In the genomic region with DNA sequence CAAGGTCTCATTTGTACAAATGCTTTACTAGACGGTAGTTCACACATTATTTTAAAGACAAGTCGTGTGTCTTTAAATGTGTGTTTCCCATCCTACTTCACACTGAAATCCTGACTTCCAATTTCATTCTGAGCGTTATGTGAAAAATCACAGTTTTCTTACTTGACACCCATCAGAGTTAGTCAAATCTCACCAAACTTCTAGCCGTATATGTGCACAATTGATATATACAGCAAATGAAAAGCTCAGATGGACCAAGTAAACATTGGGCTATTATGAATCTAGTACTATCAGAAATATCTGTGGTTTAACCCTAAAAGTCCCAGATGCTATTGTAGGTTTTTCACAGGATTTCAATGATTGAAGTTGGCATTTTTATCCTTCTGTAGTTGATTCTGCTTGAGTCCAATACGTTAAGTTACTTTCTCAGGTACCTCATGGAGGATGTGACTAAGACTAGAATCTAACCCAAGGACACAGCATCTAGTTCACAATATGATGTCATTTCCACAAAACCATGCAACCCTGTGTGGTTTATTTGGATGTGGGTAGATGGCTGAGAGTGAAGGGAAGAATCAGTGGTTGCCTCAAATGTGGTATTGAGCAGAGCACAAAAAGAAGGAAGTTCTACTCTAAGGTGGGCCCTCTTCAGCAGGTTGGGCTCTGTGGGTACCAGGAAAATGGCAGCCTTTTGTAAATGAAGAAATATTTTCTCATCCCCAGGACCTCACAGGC, we compare ENCODE assay signal across 21 cellular contexts. TPM values are rescaled to one million over a fixed set of nuclear protein-coding genes. Genes with fewer than 3 reads are reported as not detected.
DNase-seq lines count a peak whose midpoint lies in the region; ATAC-seq and TF ChIP-seq lines count a peak whose summit lies in the region.
"Had no signal": no experiment of that assay in that cellular context is flagged by ENCODE, and none has a peak within 500 bp of the region (broad histone marks: within the 10 kb centered on the region; RNA-seq: fewer than 3 reads in every experiment).

No MANE protein-coding gene starts in this region.

- no peaks in the 10 kb centered on the region for H3K27me3 ChIP-seq in lower lobe of right lung (ENCODE audit: low read depth)
- H3K27me3 ChIP-seq: gastroesophageal sphincter had no signal

- peaks cover 26% of the 10 kb centered on the region for H3K27me3 Mint-ChIP-seq in activated naive CD8-positive, alpha-beta T cell treated with anti-CD3 and anti-CD28 coated beads for 36 hours

- H3K4me1 ChIP-seq in lower lobe of right lung, result no peaks in the 10 kb centered on the region

- H3K4me3 ChIP-seq in lower lobe of right lung, result no peak overlapping the region
- H3K4me3 ChIP-seq: gastroesophageal sphincter, skin epidermis had no signal

- ATAC-seq in GM18520 (IDR thresholded peaks at IDR 0.05; ENCODE audit: unreplicated experiment) (peak; percentile 87), GM21423 (IDR thresholded peaks at IDR 0.05; ENCODE audit: unreplicated experiment) (peak; percentile 64), HG03442 (IDR thresholded peaks at IDR 0.05; ENCODE audit: unreplicated experiment) (peak; percentile 53), lower lobe of right lung (no peak)
- ATAC-seq: gastroesophageal sphincter had no signal

- intact Hi-C loops in lower lobe of right lung (cut with DNase I), result no loop called here

- no peak overlapping the region for H3K4me3 Mint-ChIP-seq in activated naive CD8-positive, alpha-beta T cell treated with anti-CD3 and anti-CD28 coated beads for 36 hours
- H3K4me3 Mint-ChIP-seq: activated naive CD8-positive, alpha-beta T cell; CD4-positive, alpha-beta T cell; immature natural killer cell had no signal

- peak overlapping the region; percentile 6 for H3K27ac Mint-ChIP-seq in activated naive CD8-positive, alpha-beta T cell treated with anti-CD3 and anti-CD28 coated beads for 36 hours
- H3K27ac Mint-ChIP-seq: activated naive CD8-positive, alpha-beta T cell; CD4-positive, alpha-beta T cell; immature natural killer cell had no signal

- H3K36me3 ChIP-seq in lower lobe of right lung, result no peaks in the 10 kb centered on the region
- H3K36me3 ChIP-seq: gastroesophageal sphincter had no signal

- TF ChIP-seq CTCF in lower lobe of right lung (IDR thresholded peaks at IDR 0.05), result no peak

- no peaks in the 10 kb centered on the region for H3K9me3 Mint-ChIP-seq in activated naive CD8-positive, alpha-beta T cell treated with anti-CD3 and anti-CD28 coated beads for 36 hours
- H3K9me3 Mint-ChIP-seq: CD4-positive, alpha-beta T cell had no signal

- no peaks in the 10 kb centered on the region for H3K36me3 Mint-ChIP-seq in activated naive CD8-positive, alpha-beta T cell treated with anti-CD3 and anti-CD28 coated beads for 36 hours
- H3K36me3 Mint-ChIP-seq: activated naive CD8-positive, alpha-beta T cell; immature natural killer cell had no signal

- no peak overlapping the region for H3K27ac ChIP-seq in lower lobe of right lung
- H3K27ac ChIP-seq: gastroesophageal sphincter, skin epidermis had no signal

- peaks cover 12% of the 10 kb centered on the region for H3K4me1 Mint-ChIP-seq in activated naive CD8-positive, alpha-beta T cell treated with anti-CD3 and anti-CD28 coated beads for 36 hours
- H3K4me1 Mint-ChIP-seq: immature natural killer cell had no signal

- peak; percentile 44 for DNase-seq in activated naive CD8-positive, alpha-beta T cell treated with anti-CD3 and anti-CD28 coated beads for 36 hours
- DNase-seq in lower lobe of right lung (no peak), NCI-H1048 (lab: John Stamatoyannopoulos, UW) (no peak)
- no peak for DNase-seq in activated CD4-positive, CD25-positive, alpha-beta regulatory T cell (lab: John Stamatoyannopoulos, UW)
- DNase-seq: activated CD4-positive, alpha-beta T cell treated with anti-CD3 and anti-CD28 coated beads for 48 hours; CD4-positive, alpha-beta T cell; immature natural killer cell; mesenchymal stem cell; NCI-H1436 treated with DMSO at 0.1 percent for 48 hours; NCI-H524 treated with DMSO at 0.1 percent for 48 hours; occipital lobe; substantia nigra had no signal

- H3K9me3 ChIP-seq in lower lobe of right lung, result no peaks in the 10 kb centered on the region
- H3K9me3 ChIP-seq: gastroesophageal sphincter had no signal

RNA-seq across cellular contexts. Expression of a gene that starts 22.1 kb away (rescaled TPM):
- total RNA-seq in activated naive CD8-positive, alpha-beta T cell treated with anti-CD3 and anti-CD28 coated beads for 36 hours, result not detected
- not detected for total RNA-seq in lower lobe of right lung
- total RNA-seq: CD4-positive, alpha-beta T cell; endothelial cell of umbilical vein; gastroesophageal sphincter; H1; occipital lobe; T-helper 1 cell treated with Interleukin-12 subunit alpha and Interleukin-12 subunit beta and Interleukin-4 antibody, amounts not matched to agents 30 ng/mL and 1 ng/mL, for 36 hours had no signal

RNA-seq across cellular contexts. Expression of a gene that starts 32.2 kb away (rescaled TPM):
- total RNA-seq in activated naive CD8-positive, alpha-beta T cell treated with anti-CD3 and anti-CD28 coated beads for 36 hours, result 1 to 10 TPM; 3.4 to 4.1 TPM
- total RNA-seq in lower lobe of right lung, result 0.89 TPM

RNA-seq across cellular contexts. Expression of a gene that starts 44.0 kb away (rescaled TPM):
- total RNA-seq in activated naive CD8-positive, alpha-beta T cell treated with anti-CD3 and anti-CD28 coated beads for 36 hours, result not detected
- not detected for total RNA-seq in lower lobe of right lung
- total RNA-seq: CD4-positive, alpha-beta T cell; endothelial cell of umbilical vein; H1; occipital lobe; T-helper 1 cell treated with Interleukin-12 subunit alpha and Interleukin-12 subunit beta and Interleukin-4 antibody, amounts not matched to agents 30 ng/mL and 1 ng/mL, for 36 hours had no signal

Comparison
In these comparisons a context has a peak if more than half of its experiments do, and no peak if none do; other contexts are left out.
1. ATAC-seq: peak in GM18520 (single experiment), GM21423 (single experiment) and HG03442 (single experiment); none in lower lobe of right lung (0 of 2).